1 cellular context compared by ENCODE assay signal in genomic region chr10:21174670-21175495, GRCh38.
TF ChIP-seq lines count a peak whose summit lies in the region.

No MANE protein-coding gene starts in this region.

TF ChIP-seq in K562, 482 proteins besides CTCF, POLR2A, EP300 and RAD21 (continues in another document):
- TF ChIP-seq CHD7 (IDR thresholded peaks at IDR 0.05; ENCODE audit: low read depth, low read length), result no peak
- TF ChIP-seq KDM4B (IDR thresholded peaks at IDR 0.05; ENCODE audit: borderline replicate concordance in 2 of 2, low read depth in 1 of 2), result no peak
- TF ChIP-seq HES1 (IDR thresholded peaks at IDR 0.05; ENCODE audit: low read depth), result no peak
- no peak for TF ChIP-seq CREB3 (tag; conservative IDR thresholded peaks at IDR 0.05; ENCODE audit: low read depth)
- TF ChIP-seq ZNF583 (CRISPR knock-in tag; IDR thresholded peaks at IDR 0.05), result no peak
- TF ChIP-seq NFRKB (IDR thresholded peaks at IDR 0.05; ENCODE audit: low read depth), result no peak
- no peak for TF ChIP-seq PHB (CRISPR knock-in tag; IDR thresholded peaks at IDR 0.05)
- TF ChIP-seq MAFK (IDR thresholded peaks at IDR 0.05; ENCODE audit: low read length), result peak; percentile 86
- no peak for TF ChIP-seq ZNF408 (CRISPR knock-in tag; IDR thresholded peaks at IDR 0.05; ENCODE audit: low read depth)
- no peak for TF ChIP-seq TAF15 (IDR thresholded peaks at IDR 0.05; ENCODE audit: low read depth, low read length)
- no peak for TF ChIP-seq ZBTB1 (CRISPR knock-in tag; IDR thresholded peaks at IDR 0.05; ENCODE audit: borderline replicate concordance, low read depth)
- TF ChIP-seq SP2 (IDR thresholded peaks at IDR 0.05; ENCODE audit: extremely low read depth, low read depth, low read length, poor library complexity, severe bottlenecking), result no peak
- TF ChIP-seq ZNF212 (CRISPR knock-in tag; IDR thresholded peaks at IDR 0.05), result no peak
- no peak for TF ChIP-seq HOXB6 (CRISPR knock-in tag; IDR thresholded peaks at IDR 0.05; ENCODE audit: borderline replicate concordance)
- no peak for TF ChIP-seq MIER1 (IDR thresholded peaks at IDR 0.05; ENCODE audit: low read depth)
- TF ChIP-seq PBX2 (CRISPR knock-in tag; IDR thresholded peaks at IDR 0.05; ENCODE audit: low read depth), result no peak
- TF ChIP-seq PBX2 (tag; conservative IDR thresholded peaks at IDR 0.05; ENCODE audit: low read depth), result no peak
- no peak for TF ChIP-seq ZBTB17 (CRISPR knock-in tag; IDR thresholded peaks at IDR 0.05)
- TF ChIP-seq RHOXF2B (CRISPR knock-in tag; conservative IDR thresholded peaks at IDR 0.05), result no peak
- no peak for TF ChIP-seq GATA2 (CRISPR knock-in tag; IDR thresholded peaks at IDR 0.05)
- TF ChIP-seq ZNF668 (CRISPR knock-in tag; IDR thresholded peaks at IDR 0.05), result no peak
- TF ChIP-seq PTRF (tag; IDR thresholded peaks at IDR 0.05), result no peak
- TF ChIP-seq ATF1 (CRISPR knock-in tag; IDR thresholded peaks at IDR 0.05), result no peak
- peak; percentile 21; the same call in 1 of the 2 replicates for TF ChIP-seq ATF1 (tag; IDR thresholded peaks at IDR 0.05)
- no peak for TF ChIP-seq ATF6 (CRISPR knock-in tag; IDR thresholded peaks at IDR 0.05)
- TF ChIP-seq HDAC3 (IDR thresholded peaks at IDR 0.05; ENCODE audit: borderline replicate concordance, partially characterized antibody), result no peak
- TF ChIP-seq OTX1 (CRISPR knock-in tag; IDR thresholded peaks at IDR 0.05), result no peak
- TF ChIP-seq CHD2 (IDR thresholded peaks at IDR 0.05; ENCODE audit: low read depth, low read length), result no peak
- peak; percentile 73; the same call in 1 of the 2 replicates for TF ChIP-seq TAF7 (tag; IDR thresholded peaks at IDR 0.05)
- no peak for TF ChIP-seq STAT5B (CRISPR knock-in tag; IDR thresholded peaks at IDR 0.05)
- no peak for TF ChIP-seq HCFC1 (IDR thresholded peaks at IDR 0.05; ENCODE audit: low read depth, low read length)
- no peak for TF ChIP-seq TCF15 (CRISPR knock-in tag; IDR thresholded peaks at IDR 0.05)
- no peak for TF ChIP-seq SAP30 (IDR thresholded peaks at IDR 0.05; ENCODE audit: borderline replicate concordance, insufficient read depth, low read depth, low read length, poor library complexity, severe bottlenecking)
- no peak for TF ChIP-seq SMARCE1 (IDR thresholded peaks at IDR 0.05)
- no peak for TF ChIP-seq TEAD2 (tag; IDR thresholded peaks at IDR 0.05)
- TF ChIP-seq ZNF589 (CRISPR knock-in tag; IDR thresholded peaks at IDR 0.05; ENCODE audit: low read depth), result no peak
- TF ChIP-seq ZFP36 (IDR thresholded peaks at IDR 0.05; ENCODE audit: low read depth, low read length, partially characterized antibody), result no peak
- no peak for TF ChIP-seq TOE1 (IDR thresholded peaks at IDR 0.05; ENCODE audit: borderline replicate concordance)
- TF ChIP-seq TOE1 (CRISPR knock-in tag; IDR thresholded peaks at IDR 0.05; ENCODE audit: borderline replicate concordance, low read depth), result no peak
- TF ChIP-seq ZBTB5 (IDR thresholded peaks at IDR 0.05), result no peak
- TF ChIP-seq U2AF1 (optimal IDR thresholded peaks at IDR 0.05; ENCODE audit: low read depth, low read length), result no peak
- TF ChIP-seq CTBP1 (IDR thresholded peaks at IDR 0.05; ENCODE audit: borderline replicate concordance), result no peak
